In genomic region chr16:19219836-19220235, GRCh38 we compare ENCODE assay signal across 32 cellular contexts.
"Had no signal": no experiment of that assay in that cellular context is flagged by ENCODE, and none has a peak within 500 bp of the region (broad histone marks: within the 10 kb centered on the region; RNA-seq: fewer than 3 reads in every experiment).

No MANE protein-coding gene starts in this region.

- H3K36me3 Mint-ChIP-seq: immature natural killer cell; natural killer cell; stimulated activated effector memory CD8-positive, alpha-beta T cell treated with anti-CD3 and anti-CD28 coated beads, Interleukin-12 subunit alpha, Interleukin-12 subunit beta, amount 100 ng/mL, for 72 hours had no signal

- H3K36me3 ChIP-seq: colonic mucosa, neutrophil, pancreas, upper lobe of right lung, uterus had no signal

- H3K4me3 ChIP-seq: colonic mucosa, gastroesophageal sphincter, heart right ventricle, lower lobe of right lung, pancreas, right lobe of liver, testis, tibial artery, upper lobe of right lung, uterus had no signal

- DNase-seq: colonic mucosa; effector CD8-positive, alpha-beta T cell; endodermal cell; foreskin keratinocyte; heart right ventricle; hypothalamus; immature natural killer cell; islet precursor cell; kidney glomerular epithelial cell; left colon; left ventricle myocardium superior; lower lobe of right lung; natural killer cell; pancreas; right lobe of liver; small intestine; stimulated activated CD4-positive, alpha-beta T cell treated with anti-CD3 and anti-CD28 coated beads, Interleukin-2, amount 100 ng/mL, for 24 hours; stimulated activated CD4-positive, alpha-beta T cell treated with anti-CD3 and anti-CD28 coated beads, Interleukin-4, amount 100 ng/mL, for 24 hours; stimulated activated naive CD8-positive, alpha-beta T cell treated with anti-CD3 and anti-CD28 coated beads, Interleukin-15, Interleukin-2, amounts not matched to agents 100 U/mL and 50 U/mL, for 24 hours; substantia nigra; testis; tibial artery; upper lobe of right lung; uterus had no signal

- H3K4me1 Mint-ChIP-seq: endodermal cell; immature natural killer cell; natural killer cell; stimulated activated effector memory CD8-positive, alpha-beta T cell treated with anti-CD3 and anti-CD28 coated beads, Interleukin-12 subunit alpha, Interleukin-12 subunit beta, amount 100 ng/mL, for 72 hours had no signal

- H3K4me3 Mint-ChIP-seq: dendritic cell treated with granulocyte-macrophage colony-stimulating factor and Interleukin-4, amounts not matched to agents 40 ng/mL and 50 ng/mL, for 4 days; endodermal cell; immature natural killer cell; natural killer cell; neural crest cell; stimulated activated effector memory CD8-positive, alpha-beta T cell treated with anti-CD3 and anti-CD28 coated beads, Interleukin-12 subunit alpha, Interleukin-12 subunit beta, amount 100 ng/mL, for 72 hours had no signal

- H3K9me3 ChIP-seq: colonic mucosa, gastroesophageal sphincter, lower lobe of right lung, neutrophil, pancreas, right lobe of liver, testis, tibial artery, upper lobe of right lung, uterus had no signal

- ATAC-seq: esophagus mucosa; foreskin keratinocyte; gastroesophageal sphincter; heart right ventricle; left colon; left ventricle myocardium superior; lower lobe of right lung; natural killer cell; pancreas; right lobe of liver; stimulated activated effector memory CD8-positive, alpha-beta T cell treated with anti-CD3 and anti-CD28 coated beads, Interleukin-12 subunit alpha, Interleukin-12 subunit beta, amount 100 ng/mL, for 72 hours; stimulated activated naive CD8-positive, alpha-beta T cell treated with anti-CD3 and anti-CD28 coated beads, Interleukin-15, Interleukin-2, amounts not matched to agents 100 U/mL and 50 U/mL, for 24 hours; upper lobe of right lung had no signal

- H3K4me1 ChIP-seq: colonic mucosa, foreskin keratinocyte, gastroesophageal sphincter, heart right ventricle, lower lobe of right lung, pancreas, right lobe of liver, testis, tibial artery, upper lobe of right lung, uterus had no signal

- H3K27me3 Mint-ChIP-seq: progenitor cell of endocrine pancreas had no signal

- H3K27ac ChIP-seq: colonic mucosa, epithelial cell of prostate, foreskin keratinocyte, gastroesophageal sphincter, heart right ventricle, lower lobe of right lung, neutrophil, pancreas, right lobe of liver, testis, tibial artery, upper lobe of right lung, uterus had no signal

- H3K27me3 ChIP-seq: colonic mucosa, foreskin keratinocyte, gastroesophageal sphincter, heart right ventricle, neutrophil, pancreas, right lobe of liver, testis, tibial artery, upper lobe of right lung, uterus had no signal

- H3K9me3 Mint-ChIP-seq: immature natural killer cell; stimulated activated effector memory CD8-positive, alpha-beta T cell treated with anti-CD3 and anti-CD28 coated beads, Interleukin-12 subunit alpha, Interleukin-12 subunit beta, amount 100 ng/mL, for 72 hours had no signal

- H3K27ac Mint-ChIP-seq: dendritic cell treated with granulocyte-macrophage colony-stimulating factor and Interleukin-4, amounts not matched to agents 40 ng/mL and 50 ng/mL, for 4 days; endodermal cell; immature natural killer cell; natural killer cell; progenitor cell of endocrine pancreas; stimulated activated effector memory CD8-positive, alpha-beta T cell treated with anti-CD3 and anti-CD28 coated beads, Interleukin-12 subunit alpha, Interleukin-12 subunit beta, amount 100 ng/mL, for 72 hours had no signal
